Comparison of ENCODE assay signal across 7 cellular contexts in the genomic region with DNA sequence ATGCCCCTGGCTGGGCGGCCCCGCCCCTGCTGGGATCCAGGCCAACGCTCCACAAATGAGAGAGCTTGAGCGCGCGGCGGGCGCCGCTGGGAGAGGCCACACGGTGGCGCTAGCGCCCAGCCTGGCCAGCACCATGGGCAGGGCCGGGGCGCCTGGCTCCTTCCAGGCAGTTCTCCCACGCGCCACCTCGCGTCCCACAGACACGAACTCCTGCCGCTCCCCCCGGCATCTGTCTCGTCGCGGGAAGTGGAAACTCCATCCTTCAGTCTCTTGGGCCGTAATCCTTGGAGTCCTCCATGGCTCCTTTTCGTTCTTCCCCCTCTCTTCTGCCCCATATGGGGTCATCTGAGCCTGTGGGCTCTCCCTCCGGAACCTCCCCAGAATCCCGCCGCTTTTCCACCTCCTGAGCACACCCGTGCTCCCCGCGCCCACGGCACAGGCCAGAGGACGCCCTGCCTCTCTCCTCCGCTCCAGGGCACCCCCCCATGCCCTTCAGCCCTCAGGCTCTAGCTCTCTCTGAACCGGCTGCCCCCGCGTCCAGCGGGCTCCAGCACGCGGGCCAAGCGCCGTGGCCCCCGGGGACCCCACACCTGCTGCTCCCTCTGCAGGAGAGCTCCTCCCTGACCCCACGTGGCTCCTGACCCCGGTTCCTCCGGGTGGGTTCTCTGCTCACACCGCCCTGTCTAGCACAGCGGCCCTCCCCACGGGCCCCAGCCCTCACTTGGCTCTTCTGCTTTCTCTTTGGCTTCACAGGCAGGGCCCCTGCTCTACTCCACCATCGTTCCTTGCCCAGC. TPM values are rescaled to one million over a fixed set of nuclear protein-coding genes. Genes with fewer than 3 reads are reported as not detected.
DNase-seq lines count a peak whose midpoint lies in the region; ATAC-seq and TF ChIP-seq lines count a peak whose summit lies in the region.

No MANE protein-coding gene starts in this region.

- no peak overlapping the region for H3K27ac ChIP-seq in lung (ENCODE audit: low read depth in 1 of 2, low read length in 1 of 2)

- ATAC-seq in GM18505 (IDR thresholded peaks at IDR 0.05; ENCODE audit: unreplicated experiment) (peak; percentile 59), HG03175 (IDR thresholded peaks at IDR 0.05; ENCODE audit: unreplicated experiment) (peak; percentile 77), lung (ENCODE audit: insufficient read depth, low FRiP score) (peak; percentile 86)

- no peak for TF ChIP-seq POLR2A in GM18505 (IDR thresholded peaks at IDR 0.05; ENCODE audit: borderline replicate concordance, extremely low read depth, insufficient read depth, insufficient read length)

- DNase-seq in NCI-H526 (lab: John Stamatoyannopoulos, UW) (peak; percentile 79 to 95), lung (ENCODE audit: low spot score) (peak; percentile 86)
- DNase-seq in activated CD4-positive, alpha-beta T cell treated with anti-CD3 and anti-CD28 coated beads, Interleukin-2, amount 50 U/mL, for 48 hours: peak; percentile 70 to 75
- DNase-seq in effector CD4-positive, alpha-beta T cell: peak; percentile 14
- peak; percentile 43 to 60 for DNase-seq in stimulated activated CD4-positive, alpha-beta T cell treated with anti-CD3 and anti-CD28 coated beads, Interleukin-4, amount 100 ng/mL, for 4 hours

- peaks cover 0 to 3% of the 10 kb centered on the region in 2 donors for H3K36me3 ChIP-seq in lung (ENCODE audit: control insufficient read depth in 2 of 2, insufficient read depth in 2 of 2, low read length in 2 of 2)

- H3K9me3 ChIP-seq in lung (ENCODE audit: control insufficient read depth in 2 of 2, insufficient read depth in 1 of 2, low read length in 1 of 2): no peaks in the 10 kb centered on the region

- peaks cover 0 to 17% of the 10 kb centered on the region in 2 donors for H3K4me1 ChIP-seq in lung (ENCODE audit: control insufficient read depth in 2 of 2, insufficient read depth in 2 of 2, low read length in 2 of 2)

- peak; percentile 78 for TF ChIP-seq CTCF in lung (IDR thresholded peaks at IDR 0.05; ENCODE audit: control extremely low read depth, extremely low read depth)

- H3K4me3 ChIP-seq in lung: no peak overlapping the region

- H3K27me3 ChIP-seq in lung (ENCODE audit: control insufficient read depth, insufficient read depth): no peaks in the 10 kb centered on the region

- 11 to 13% methylated on average over 44 to 51 of the region's 51 CpGs for WGBS in lung, 2 donors

RNA-seq across cellular contexts. Expression of a gene that starts 31.9 kb away (rescaled TPM):
- total RNA-seq in lung: 1 to 10 TPM; 1.3 to 3.5 TPM
- polyA plus RNA-seq in lung: 10 to 100 TPM in 1 of 2 donors, under 1 TPM in 1; 0.85 to 15.2 TPM

Comparison
In these comparisons a context has a peak if more than half of its experiments do, and no peak if none do; other contexts are left out.
1. DNase-seq: peak in every context shown above with its lines; median percentile 87 in NCI-H526; 86 in lung; 72 in activated CD4-positive, alpha-beta T cell treated with anti-CD3 and anti-CD28 coated beads, Interleukin-2, amount 50 U/mL, for 48 hours; 52 in stimulated activated CD4-positive, alpha-beta T cell treated with anti-CD3 and anti-CD28 coated beads, Interleukin-4, amount 100 ng/mL, for 4 hours; 14 in effector CD4-positive, alpha-beta T cell.